In genomic region chr19:43766755-43767043, GRCh38 we compare ENCODE assay signal across 12 cellular contexts. TPM values are rescaled to one million over a fixed set of nuclear protein-coding genes. Genes with fewer than 3 reads are reported as not detected.
DNase-seq lines count a peak whose midpoint lies in the region; ATAC-seq and TF ChIP-seq lines count a peak whose summit lies in the region.
"Had no signal": no experiment of that assay in that cellular context is flagged by ENCODE, and none has a peak within 500 bp of the region (broad histone marks: within the 10 kb centered on the region; RNA-seq: fewer than 3 reads in every experiment).

No MANE protein-coding gene starts in this region.

- H3K27me3 Mint-ChIP-seq in activated T-cell treated with anti-CD3 and anti-CD28 coated beads, Interleukin-2, amount 50 U/mL, for 72 hours (ENCODE audit: low read depth) = no peaks in the 10 kb centered on the region
- no peaks in the 10 kb centered on the region for H3K27me3 Mint-ChIP-seq in stimulated activated naive CD8-positive, alpha-beta T cell treated with anti-CD3 and anti-CD28 coated beads, Interleukin-15, amount 100 ng/mL, for 72 hours
- H3K27me3 Mint-ChIP-seq in immature natural killer cell (ENCODE audit: low read depth in 3 of 3) = peaks cover 0 to 3% (median 0%) of the 10 kb centered on the region in 3 donors

- H3K4me1 Mint-ChIP-seq in activated T-cell treated with anti-CD3 and anti-CD28 coated beads, Interleukin-2, amount 50 U/mL, for 72 hours (ENCODE audit: low read depth) = peaks cover 84% of the 10 kb centered on the region
- H3K4me1 Mint-ChIP-seq in stimulated activated naive CD8-positive, alpha-beta T cell treated with anti-CD3 and anti-CD28 coated beads, Interleukin-15, amount 100 ng/mL, for 72 hours = peaks cover 80% of the 10 kb centered on the region
- H3K4me1 Mint-ChIP-seq in immature natural killer cell = peaks cover 2 to 10% of the 10 kb centered on the region in 2 donors

- H3K36me3 Mint-ChIP-seq in activated T-cell treated with anti-CD3 and anti-CD28 coated beads, Interleukin-2, amount 50 U/mL, for 72 hours (ENCODE audit: insufficient read depth in 2 of 2) = peaks cover 12 to 28% of the 10 kb centered on the region in 2 donors
- H3K36me3 Mint-ChIP-seq in immature natural killer cell = no peaks in the 10 kb centered on the region

- peak overlapping the region in 1 of 2 donors; percentile 62 for H3K9ac ChIP-seq in colonic mucosa (ENCODE audit: low read depth in 2 of 2, low read length in 2 of 2)

- peak overlapping the region; percentile 61 to 66 for H3K4me3 Mint-ChIP-seq in activated T-cell treated with anti-CD3 and anti-CD28 coated beads, Interleukin-2, amount 50 U/mL, for 72 hours
- peak overlapping the region; percentile 63 to 72 for H3K4me3 Mint-ChIP-seq in stimulated activated naive CD8-positive, alpha-beta T cell treated with anti-CD3 and anti-CD28 coated beads, Interleukin-15, amount 100 ng/mL, for 72 hours
- H3K4me3 Mint-ChIP-seq in immature natural killer cell = peak overlapping the region in 1 of 5 donors; percentile 29

- intact Hi-C loops in colonic mucosa (cut with DNase I) = no loop called here

- no peaks in the 10 kb centered on the region for H3K9me3 ChIP-seq in colonic mucosa
- H3K9me3 ChIP-seq: uterus had no signal

- no peaks in the 10 kb centered on the region for H3K36me3 ChIP-seq in colonic mucosa
- H3K36me3 ChIP-seq: uterus had no signal

- H3K27ac Mint-ChIP-seq in activated T-cell treated with anti-CD3 and anti-CD28 coated beads, Interleukin-2, amount 50 U/mL, for 72 hours = peak overlapping the region; percentile 97
- H3K27ac Mint-ChIP-seq in stimulated activated naive CD8-positive, alpha-beta T cell treated with anti-CD3 and anti-CD28 coated beads, Interleukin-15, amount 100 ng/mL, for 72 hours = peak overlapping the region; percentile 90 to 91
- peak overlapping the region in 2 of 6 donors; percentile 72 to 94 for H3K27ac Mint-ChIP-seq in immature natural killer cell

- POLR2A ChIA-PET in RWPE1 (lab: Yijun Ruan, JAX; ENCODE audit: low non-redundant PET) = no interaction called here

- TF ChIP-seq CTCF in RWPE1 (conservative IDR thresholded peaks at IDR 0.05; ENCODE audit: low read depth) = 0 out of 2 replicates have a peak, but pooled peaks have one; percentile 34
- TF ChIP-seq CTCF in colonic mucosa (IDR thresholded peaks at IDR 0.05) = no peak

- no peaks in the 10 kb centered on the region for H3K9me3 Mint-ChIP-seq in activated T-cell treated with anti-CD3 and anti-CD28 coated beads, Interleukin-2, amount 50 U/mL, for 72 hours
- H3K9me3 Mint-ChIP-seq in stimulated activated naive CD8-positive, alpha-beta T cell treated with anti-CD3 and anti-CD28 coated beads, Interleukin-15, amount 100 ng/mL, for 72 hours = no peaks in the 10 kb centered on the region
- H3K9me3 Mint-ChIP-seq in immature natural killer cell = no peaks in the 10 kb centered on the region

- H3K27me3 ChIP-seq in colonic mucosa = no peaks in the 10 kb centered on the region
- H3K27me3 ChIP-seq: uterus had no signal

- ATAC-seq in activated T-cell treated with anti-CD3 and anti-CD28 coated beads, Interleukin-2, amount 50 U/mL, for 72 hours (replicated peaks in 1 of 2) = no peak
- ATAC-seq in stimulated activated naive CD8-positive, alpha-beta T cell treated with anti-CD3 and anti-CD28 coated beads, Interleukin-15, amount 100 ng/mL, for 72 hours = no peak
- ATAC-seq in HG03565 (IDR thresholded peaks at IDR 0.05; ENCODE audit: unreplicated experiment) = no peak

- H3K4me1 ChIP-seq in colonic mucosa = peaks cover 44% of the 10 kb centered on the region
- H3K4me1 ChIP-seq: uterus had no signal

- no peak overlapping the region for H3K4me3 ChIP-seq in colonic mucosa
- H3K4me3 ChIP-seq: uterus had no signal

- H3K27ac ChIP-seq in RWPE1 = peak overlapping the region; percentile 95
- peak overlapping the region; percentile 74 for H3K27ac ChIP-seq in colonic mucosa
- H3K27ac ChIP-seq: uterus had no signal

- CTCF ChIA-PET in RWPE1 (lab: Yijun Ruan, JAX) = interaction anchor here (0.6 to 1.2 kb wide), 9 partner anchors 9 to 172 kb away, joined by 3 to 7 read pairs (median 4); no protein-coding TSS in a partner anchor

- no peak for DNase-seq in activated T-cell treated with anti-CD3 and anti-CD28 coated beads, Interleukin-2, amount 50 U/mL, for 72 hours
- DNase-seq in activated T-cell treated with anti-CD3 and anti-CD28 coated beads, Interleukin-2, amount 50 U/mL, for 48 hours = no peak
- no peak for DNase-seq in RWPE1 (ENCODE audit: low spot score)
- no peak for DNase-seq in colonic mucosa
- no peak for DNase-seq in stimulated activated naive CD8-positive, alpha-beta T cell treated with anti-CD3 and anti-CD28 coated beads, Interleukin-15, amount 100 ng/mL, for 72 hours
- DNase-seq in immature natural killer cell = no peak
- DNase-seq in HuH-7 (ENCODE audit: low spot score) = no peak
- DNase-seq: cortex of kidney, small intestine, uterus had no signal

RNA-seq across cellular contexts. Expression of gene SMG9, which starts 11.9 kb away (rescaled TPM):
- total RNA-seq in activated T-cell treated with anti-CD3 and anti-CD28 coated beads, Interleukin-2, amount 50 U/mL, for 72 hours = 10 to 100 TPM; 85.3 to 96.4 TPM
- 10 to 100 TPM; 30.1 to 66.6 TPM for total RNA-seq in colonic mucosa
- 1 to 10 TPM; 1.9 to 9.3 (median 5.1) TPM for polyA plus RNA-seq in immature natural killer cell

RNA-seq across cellular contexts. Expression of gene KCNN4, which starts 14.1 kb away (rescaled TPM):
- 100 to 1,000 TPM in 1 of 2 donors, 10 to 100 TPM in 1; 91.6 to 118 TPM for total RNA-seq in activated T-cell treated with anti-CD3 and anti-CD28 coated beads, Interleukin-2, amount 50 U/mL, for 72 hours
- total RNA-seq in colonic mucosa = 10 to 100 TPM; 25.4 to 60.9 TPM
- polyA plus RNA-seq in immature natural killer cell = under 1 TPM in 2 of 3 donors, not detected in 1; 0.19 to 0.27 TPM

RNA-seq across cellular contexts. Expression of gene LYPD5, which starts 35.5 kb away (rescaled TPM):
- 1 to 10 TPM in 1 of 2 donors, under 1 TPM in 1; 0.21 to 1.1 TPM for total RNA-seq in activated T-cell treated with anti-CD3 and anti-CD28 coated beads, Interleukin-2, amount 50 U/mL, for 72 hours
- total RNA-seq in colonic mucosa = 1 to 10 TPM; 3.3 to 3.9 TPM
- polyA plus RNA-seq in immature natural killer cell = 1 to 10 TPM in 1 of 3 donors, not detected in 2; 3.4 TPM
- total RNA-seq: G401 had no signal

RNA-seq across cellular contexts. Expression of gene IRGC, which starts 50.8 kb away (rescaled TPM):
- total RNA-seq in activated T-cell treated with anti-CD3 and anti-CD28 coated beads, Interleukin-2, amount 50 U/mL, for 72 hours = not detected
- total RNA-seq in colonic mucosa = not detected
- under 1 TPM in 1 of 3 donors, not detected in 2; 0.13 TPM for polyA plus RNA-seq in immature natural killer cell
- total RNA-seq: G401, uterus had no signal
- polyA plus RNA-seq: small intestine had no signal
